Comparison of ENCODE assay signal across 9 cellular contexts in genomic region chr2:99458529-99458928, GRCh38.
"Had no signal": no experiment of that assay in that cellular context is flagged by ENCODE, and none has a peak within 500 bp of the region (broad histone marks: within the 10 kb centered on the region; RNA-seq: fewer than 3 reads in every experiment).

No MANE protein-coding gene starts in this region.

- ATAC-seq: HCT116 had no signal

- H3K27ac Mint-ChIP-seq: HFFc6, IgD-negative memory B cell had no signal

- H2AFZ ChIP-seq: GM23248 had no signal

- H3K9me3 ChIP-seq: HAP-1 had no signal

- H3K4me3 Mint-ChIP-seq: HFFc6, IgD-negative memory B cell had no signal

- H3K27me3 Mint-ChIP-seq: IgD-negative memory B cell had no signal

- H3K9ac ChIP-seq: GM23248 had no signal

- H3K27ac ChIP-seq: GM23248, HL-60 had no signal

- DNase-seq: GM23248, GOT3, H7, HFFc6, KG1 had no signal

- H3K4me3 ChIP-seq: GM23248, HAP-1 had no signal

- H3K9me3 Mint-ChIP-seq: HFFc6, IgD-negative memory B cell had no signal
